Comparison of ENCODE assay signal across 9 cellular contexts in the genomic region with DNA sequence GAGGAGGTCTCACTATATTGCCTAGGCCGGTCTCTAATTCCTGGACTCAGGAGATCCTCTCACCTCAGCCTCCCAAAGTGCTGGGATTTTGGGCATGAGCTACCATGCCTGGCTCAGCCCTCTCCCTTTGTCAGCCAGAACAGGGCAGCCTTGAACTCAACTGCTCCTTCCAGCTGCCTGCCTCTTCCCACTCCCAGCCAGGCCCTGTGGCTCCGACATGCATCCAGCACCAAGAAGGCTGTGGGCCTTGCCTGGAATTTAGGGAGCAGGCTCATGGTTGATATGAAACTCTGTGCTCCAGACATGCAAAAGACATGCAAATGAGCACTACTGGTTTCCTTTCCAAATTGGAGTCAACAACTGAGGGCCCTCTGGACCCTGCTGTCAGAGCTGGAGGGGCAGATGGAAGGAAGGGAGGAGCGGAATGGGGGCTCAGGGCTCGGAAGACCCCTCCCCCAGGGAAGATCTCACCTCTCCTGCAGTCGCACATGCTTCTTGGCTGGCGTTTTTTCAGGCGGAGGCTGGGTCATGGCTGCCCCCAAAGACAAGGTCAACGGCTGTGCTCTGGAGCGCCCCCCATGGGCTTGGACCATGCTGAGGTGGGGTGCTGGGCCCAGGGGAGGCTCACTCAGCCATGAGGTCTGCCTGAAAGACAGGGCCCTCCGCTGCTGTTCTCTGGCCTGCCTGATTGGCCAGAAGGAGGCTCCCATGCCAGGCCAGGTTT.
DNase-seq lines count a peak whose midpoint lies in the region; ATAC-seq and TF ChIP-seq lines count a peak whose summit lies in the region.
"Had no signal": no experiment of that assay in that cellular context is flagged by ENCODE, and none has a peak within 500 bp of the region (broad histone marks: within the 10 kb centered on the region; RNA-seq: fewer than 3 reads in every experiment).

No MANE protein-coding gene starts in this region.

- peaks cover 21% of the 10 kb centered on the region for H3K36me3 ChIP-seq in GM06990 (ENCODE audit: control insufficient read depth, insufficient read depth, low read length)
- H3K36me3 ChIP-seq in mucosa of stomach (ENCODE audit: control insufficient read depth, insufficient read depth, low read length) = no peaks in the 10 kb centered on the region

- peaks cover 13% of the 10 kb centered on the region for H3K4me1 ChIP-seq in mucosa of stomach (ENCODE audit: control insufficient read depth, insufficient read depth, low read length)

- DNase-seq in GM06990 (ENCODE audit: extremely low read depth, insufficient read length) = peak; percentile 60
- peak; percentile 68 to 75 for DNase-seq in HL-60 (ENCODE audit: low read depth in 1 of 2, low spot score in 1 of 2)
- DNase-seq in activated CD4-positive, alpha-beta T cell treated with anti-CD3 and anti-CD28 coated beads, Interleukin-2, amount 50 U/mL, for 48 hours = peak; percentile 58 to 65
- no peak for DNase-seq in GM19240 (ENCODE audit: insufficient read length, low spot score)
- no peak for DNase-seq in stimulated activated naive CD4-positive, alpha-beta T cell (lab: John Stamatoyannopoulos, UW)
- no peak for DNase-seq in NCI-H146 (lab: John Stamatoyannopoulos, UW)
- DNase-seq: foreskin melanocyte had no signal

- H3K27me3 ChIP-seq in GM06990 (replicated peaks; ENCODE audit: control insufficient read depth, insufficient read depth, low read length) (no peaks in the 10 kb centered on the region), HL-60 (ENCODE audit: insufficient read depth, poor library complexity, severe bottlenecking) (no peaks in the 10 kb centered on the region), mucosa of stomach (ENCODE audit: control insufficient read depth, insufficient read depth, low read length) (peaks cover 8% of the 10 kb centered on the region)

- H3K9ac ChIP-seq in mucosa of stomach (ENCODE audit: low read length) = peak overlapping the region; percentile 22

- peak overlapping the region; percentile 97 for H3K27ac ChIP-seq in HL-60 (replicated peaks)

- H3K9me3 ChIP-seq in mucosa of stomach (ENCODE audit: control insufficient read depth, low read length) = no peaks in the 10 kb centered on the region

- TF ChIP-seq CTCF in GM06990 (IDR thresholded peaks at IDR 0.05; ENCODE audit: insufficient read depth, low read length, poor library complexity, severe bottlenecking) (peak; percentile 61), HL-60 (IDR thresholded peaks at IDR 0.05; ENCODE audit: insufficient read depth, low read length) (peak; percentile 31)

- peak overlapping the region; percentile 69 for H3K4me3 ChIP-seq in GM06990 (replicated peaks; ENCODE audit: low read depth, low read length)
- peak overlapping the region; percentile 56 for H3K4me3 ChIP-seq in HL-60 (replicated peaks; ENCODE audit: insufficient read depth, low read length)
- no peak overlapping the region for H3K4me3 ChIP-seq in mucosa of stomach (ENCODE audit: low read length)

- ATAC-seq in HG03442 (IDR thresholded peaks at IDR 0.05; ENCODE audit: unreplicated experiment) = no peak

Comparison
In these comparisons a context has a peak if more than half of its experiments do, and no peak if none do; other contexts are left out.
1. DNase-seq: peak in GM06990 (single experiment), HL-60 (2 of 2) and activated CD4-positive, alpha-beta T cell treated with anti-CD3 and anti-CD28 coated beads, Interleukin-2, amount 50 U/mL, for 48 hours (2 of 2); none in GM19240 (single experiment), stimulated activated naive CD4-positive, alpha-beta T cell (0 of 6) and NCI-H146 (single experiment).